ENCODE assay signal across 41 cellular contexts in the genomic region with DNA sequence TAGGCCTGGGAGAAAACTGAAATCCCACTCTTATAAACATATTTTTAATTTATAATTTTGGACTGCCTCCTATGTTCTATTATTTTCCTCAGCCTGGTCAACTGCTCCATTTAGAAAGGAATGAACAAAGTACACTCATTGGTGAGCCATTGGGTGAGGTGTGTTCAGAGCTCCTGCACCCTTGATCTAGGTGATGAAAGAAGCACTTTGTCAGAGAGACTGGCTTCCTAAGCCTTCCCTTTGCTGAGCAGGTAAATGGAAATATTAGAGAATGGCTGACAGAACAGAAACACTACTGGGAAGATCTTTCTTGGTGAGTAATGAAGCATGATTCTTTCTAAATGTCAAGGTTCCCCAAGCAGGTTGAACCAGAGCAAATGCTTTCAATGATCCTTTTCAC. TPM values are rescaled to one million over a fixed set of nuclear protein-coding genes. Genes with fewer than 3 reads are reported as not detected.
"Had no signal": no experiment of that assay in that cellular context is flagged by ENCODE, and none has a peak within 500 bp of the region (broad histone marks: within the 10 kb centered on the region; RNA-seq: fewer than 3 reads in every experiment).

No MANE protein-coding gene starts in this region.

- H3K4me3 Mint-ChIP-seq: activated CD4-positive, alpha-beta memory T cell treated with anti-CD3 and anti-CD28 coated beads, Interleukin-2, amount 10 ng/mL, durations not matched to agents 7 days and 5 days; activated CD4-positive, alpha-beta T cell treated with anti-CD3 and anti-CD28 coated beads for 36 hours; activated CD4-positive, alpha-beta T cell treated with anti-CD3 and anti-CD28 coated beads, Interleukin-2, amount 10 ng/mL, durations not matched to agents 7 days and 5 days; activated CD8-positive, alpha-beta memory T cell treated with anti-CD3 and anti-CD28 coated beads, Interleukin-2, amount 10 ng/mL, durations not matched to agents 7 days and 5 days; activated CD8-positive, alpha-beta T cell treated with anti-CD3 and anti-CD28 coated beads, Interleukin-2, amount 10 ng/mL, durations not matched to agents 7 days and 5 days; activated naive CD4-positive, alpha-beta T cell treated with anti-CD3 and anti-CD28 coated beads for 36 hours; activated naive CD8-positive, alpha-beta T cell treated with anti-CD3 and anti-CD28 coated beads for 36 hours; activated T-cell treated with anti-CD3 and anti-CD28 coated beads, Interleukin-2, amount 50 U/mL, for 4 hours; activated T-cell treated with anti-CD3 and anti-CD28 coated beads, Interleukin-2, amount 50 U/mL, for 72 hours; activated T-helper 1 cell treated with anti-CD3 and anti-CD28 coated beads, Interleukin-12 subunit alpha, Interleukin-12 subunit beta, Interleukin-2, Interleukin-4 antibody, amounts not matched to agents 30 ng/mL and 10 ng/mL and 1 ng/mL, durations not matched to agents 14 hours and 24 hours and 36 hours; activated T-helper 17 cell treated with anti-CD3 and anti-CD28 coated beads, Interleukin-2, amount 50 U/mL, for 72 hours; central memory CD8-positive, alpha-beta T cell; T-helper 1 cell treated with Interleukin-12 subunit alpha and Interleukin-12 subunit beta and Interleukin-4 antibody, amounts not matched to agents 30 μg/mL and 1 μg/mL, for 36 hours; T-helper 2 cell treated with Interferon-gamma antibody and Interleukin-4, amounts not matched to agents 5 μg/mL and 100 μg/mL, for 36 hours; WTC11 had no signal

- H3K27ac ChIP-seq: body of pancreas, brain microvascular endothelial cell, breast epithelium, cardiac muscle cell, WERI-Rb-1 had no signal

- H3K27ac Mint-ChIP-seq: activated CD4-positive, alpha-beta memory T cell treated with anti-CD3 and anti-CD28 coated beads, Interleukin-2, amount 10 ng/mL, durations not matched to agents 7 days and 5 days; activated CD4-positive, alpha-beta T cell treated with anti-CD3 and anti-CD28 coated beads for 36 hours; activated CD4-positive, alpha-beta T cell treated with anti-CD3 and anti-CD28 coated beads, Interleukin-2, amount 10 ng/mL, durations not matched to agents 7 days and 5 days; activated CD8-positive, alpha-beta memory T cell treated with anti-CD3 and anti-CD28 coated beads, Interleukin-2, amount 10 ng/mL, durations not matched to agents 7 days and 5 days; activated CD8-positive, alpha-beta T cell treated with anti-CD3 and anti-CD28 coated beads, Interleukin-2, amount 10 ng/mL, durations not matched to agents 7 days and 5 days; activated naive CD4-positive, alpha-beta T cell treated with anti-CD3 and anti-CD28 coated beads for 36 hours; activated naive CD4-positive, alpha-beta T cell treated with anti-CD3 and anti-CD28 coated beads, Interleukin-2, amount 50 U/mL, for 72 hours; activated naive CD8-positive, alpha-beta T cell treated with anti-CD3 and anti-CD28 coated beads for 36 hours; activated T-cell treated with anti-CD3 and anti-CD28 coated beads, Interleukin-2, amount 50 U/mL, for 72 hours; activated T-helper 1 cell treated with anti-CD3 and anti-CD28 coated beads, Interleukin-12 subunit alpha, Interleukin-12 subunit beta, Interleukin-2, Interleukin-4 antibody, amounts not matched to agents 30 ng/mL and 10 ng/mL and 1 ng/mL, durations not matched to agents 14 hours and 24 hours and 36 hours; activated T-helper 17 cell treated with anti-CD3 and anti-CD28 coated beads, Interleukin-2, amount 50 U/mL, for 72 hours; T-helper 1 cell treated with Interleukin-12 subunit alpha and Interleukin-12 subunit beta and Interleukin-4 antibody, amounts not matched to agents 30 μg/mL and 1 μg/mL, for 36 hours; T-helper 2 cell treated with Interferon-gamma antibody and Interleukin-4, amounts not matched to agents 5 μg/mL and 100 μg/mL, for 36 hours; WTC11 had no signal

- H3K4me3 ChIP-seq: adrenal gland, body of pancreas, breast epithelium, cardiac muscle cell had no signal

- H3K4me1 Mint-ChIP-seq: activated CD4-positive, alpha-beta memory T cell treated with anti-CD3 and anti-CD28 coated beads, Interleukin-2, amount 10 ng/mL, durations not matched to agents 7 days and 5 days; activated CD4-positive, alpha-beta T cell treated with anti-CD3 and anti-CD28 coated beads for 36 hours; activated CD4-positive, alpha-beta T cell treated with anti-CD3 and anti-CD28 coated beads, Interleukin-2, amount 10 ng/mL, durations not matched to agents 7 days and 5 days; activated CD8-positive, alpha-beta memory T cell treated with anti-CD3 and anti-CD28 coated beads, Interleukin-2, amount 10 ng/mL, durations not matched to agents 7 days and 5 days; activated naive CD8-positive, alpha-beta T cell treated with anti-CD3 and anti-CD28 coated beads for 36 hours; activated T-helper 17 cell treated with anti-CD3 and anti-CD28 coated beads, Interleukin-2, amount 50 U/mL, for 72 hours; central memory CD8-positive, alpha-beta T cell; WTC11 had no signal

- H3K27me3 ChIP-seq: adrenal gland, body of pancreas, brain microvascular endothelial cell, breast epithelium, cardiac muscle cell had no signal

- DNase-seq: activated CD4-positive, alpha-beta memory T cell treated with anti-CD3 and anti-CD28 coated beads, Interleukin-2, amount 10 ng/mL, durations not matched to agents 7 days and 5 days; activated CD4-positive, alpha-beta T cell treated with anti-CD3 and anti-CD28 coated beads for 1 hour; activated CD4-positive, alpha-beta T cell treated with anti-CD3 and anti-CD28 coated beads for 36 hours; activated CD4-positive, alpha-beta T cell treated with anti-CD3 and anti-CD28 coated beads for 48 hours; activated CD4-positive, alpha-beta T cell treated with anti-CD3 and anti-CD28 coated beads, Interleukin-2, amount 10 ng/mL, durations not matched to agents 7 days and 5 days; activated CD4-positive, alpha-beta T cell treated with anti-CD3 and anti-CD28 coated beads, Interleukin-2, amount 50 U/mL, for 48 hours; activated CD4-positive, CD25-positive, alpha-beta regulatory T cell; activated CD8-positive, alpha-beta memory T cell treated with anti-CD3 and anti-CD28 coated beads for 24 hours; activated CD8-positive, alpha-beta memory T cell treated with anti-CD3 and anti-CD28 coated beads, Interleukin-2, amount 10 ng/mL, durations not matched to agents 7 days and 5 days; activated CD8-positive, alpha-beta T cell treated with anti-CD3 and anti-CD28 coated beads, Interleukin-2, amount 10 ng/mL, durations not matched to agents 7 days and 5 days; activated effector memory CD4-positive, alpha-beta T cell treated with anti-CD3 and anti-CD28 coated beads, Interleukin-2, amount 50 U/mL, for 16 hours; activated gamma-delta T cell treated with Interleukin-2 at 50 U/mL for 16 hours; activated naive CD4-positive, alpha-beta T cell; activated naive CD4-positive, alpha-beta T cell treated with anti-CD3 and anti-CD28 coated beads for 36 hours; activated naive CD4-positive, alpha-beta T cell treated with anti-CD3 and anti-CD28 coated beads, Interleukin-2, amount 50 U/mL, for 16 hours; activated naive CD8-positive, alpha-beta T cell treated with anti-CD3 and anti-CD28 coated beads for 36 hours; activated T-cell treated with anti-CD3 and anti-CD28 coated beads for 4 hours; activated T-cell treated with anti-CD3 and anti-CD28 coated beads, Interleukin-2, amount 50 U/mL, for 1 hour; activated T-cell treated with anti-CD3 and anti-CD28 coated beads, Interleukin-2, amount 50 U/mL, for 4 hours; activated T-cell treated with anti-CD3 and anti-CD28 coated beads, Interleukin-2, amount 50 U/mL, for 72 hours; adrenal gland; amniotic stem cell; aorta; body of pancreas; brain microvascular endothelial cell; caudate nucleus; cerebellar nuclear complex; T-helper 1 cell; T-helper 2 cell; T-helper 9 cell; WERI-Rb-1 had no signal

- H3K36me3 Mint-ChIP-seq: activated CD8-positive, alpha-beta memory T cell treated with anti-CD3 and anti-CD28 coated beads, Interleukin-2, amount 10 ng/mL, durations not matched to agents 7 days and 5 days; activated naive CD4-positive, alpha-beta T cell treated with anti-CD3 and anti-CD28 coated beads, Interleukin-2, amount 50 U/mL, for 72 hours; activated naive CD8-positive, alpha-beta T cell treated with anti-CD3 and anti-CD28 coated beads for 36 hours; WTC11 had no signal

- H3K27me3 Mint-ChIP-seq: activated CD4-positive, alpha-beta memory T cell treated with anti-CD3 and anti-CD28 coated beads, Interleukin-2, amount 10 ng/mL, durations not matched to agents 7 days and 5 days; activated CD4-positive, alpha-beta T cell treated with anti-CD3 and anti-CD28 coated beads for 36 hours; activated CD4-positive, alpha-beta T cell treated with anti-CD3 and anti-CD28 coated beads, Interleukin-2, amount 10 ng/mL, durations not matched to agents 7 days and 5 days; activated CD8-positive, alpha-beta memory T cell treated with anti-CD3 and anti-CD28 coated beads, Interleukin-2, amount 10 ng/mL, durations not matched to agents 7 days and 5 days; activated naive CD8-positive, alpha-beta T cell treated with anti-CD3 and anti-CD28 coated beads for 36 hours; activated T-helper 17 cell treated with anti-CD3 and anti-CD28 coated beads, Interleukin-2, amount 50 U/mL, for 72 hours; central memory CD8-positive, alpha-beta T cell had no signal

- H3K36me3 ChIP-seq: adrenal gland, brain microvascular endothelial cell, breast epithelium, cardiac muscle cell, WERI-Rb-1 had no signal

- H3K4me1 ChIP-seq: breast epithelium had no signal

- H3K9me3 Mint-ChIP-seq: activated CD4-positive, alpha-beta memory T cell treated with anti-CD3 and anti-CD28 coated beads, Interleukin-2, amount 10 ng/mL, durations not matched to agents 7 days and 5 days; activated naive CD4-positive, alpha-beta T cell treated with anti-CD3 and anti-CD28 coated beads for 36 hours; activated naive CD8-positive, alpha-beta T cell treated with anti-CD3 and anti-CD28 coated beads for 36 hours; activated T-cell treated with anti-CD3 and anti-CD28 coated beads, Interleukin-2, amount 50 U/mL, for 4 hours; activated T-cell treated with anti-CD3 and anti-CD28 coated beads, Interleukin-2, amount 50 U/mL, for 72 hours; activated T-helper 1 cell treated with anti-CD3 and anti-CD28 coated beads, Interleukin-12 subunit alpha, Interleukin-12 subunit beta, Interleukin-2, Interleukin-4 antibody, amounts not matched to agents 30 ng/mL and 10 ng/mL and 1 ng/mL, durations not matched to agents 14 hours and 24 hours and 36 hours; activated T-helper 17 cell treated with anti-CD3 and anti-CD28 coated beads, Interleukin-2, amount 50 U/mL, for 72 hours; T-helper 1 cell treated with Interleukin-12 subunit alpha and Interleukin-12 subunit beta and Interleukin-4 antibody, amounts not matched to agents 30 μg/mL and 1 μg/mL, for 36 hours; T-helper 2 cell treated with Interferon-gamma antibody and Interleukin-4, amounts not matched to agents 5 μg/mL and 100 μg/mL, for 36 hours; WTC11 had no signal

- H3K9me3 ChIP-seq: adrenal gland, body of pancreas, breast epithelium had no signal

- ATAC-seq: activated CD4-positive, alpha-beta T cell treated with anti-CD3 and anti-CD28 coated beads for 36 hours; activated CD4-positive, CD25-positive, alpha-beta regulatory T cell treated with anti-CD3 and anti-CD28 coated beads, Interleukin-2, amount 50 U/mL, for 24 hours; activated CD8-positive, alpha-beta memory T cell treated with anti-CD3 and anti-CD28 coated beads, Interleukin-2, amount 10 ng/mL, durations not matched to agents 7 days and 5 days; activated CD8-positive, alpha-beta T cell treated with anti-CD3 and anti-CD28 coated beads, Interleukin-2, amount 10 ng/mL, durations not matched to agents 7 days and 5 days; activated naive CD4-positive, alpha-beta T cell treated with anti-CD3 and anti-CD28 coated beads, Interleukin-2, amount 50 U/mL, for 72 hours; activated T-cell treated with anti-CD3 and anti-CD28 coated beads, Interleukin-2, amount 50 U/mL, for 4 hours; activated T-cell treated with anti-CD3 and anti-CD28 coated beads, Interleukin-2, amount 50 U/mL, for 72 hours; activated T-helper 17 cell treated with anti-CD3 and anti-CD28 coated beads, Interleukin-2, amount 50 U/mL, for 72 hours; body of pancreas; WTC11 had no signal

RNA-seq across cellular contexts. Expression of gene ARHGAP24, which starts 19.0 kb away (rescaled TPM):
- total RNA-seq: activated CD4-positive, alpha-beta memory T cell treated with anti-CD3 and anti-CD28 coated beads, Interleukin-2, amount 10 ng/mL, durations not matched to agents 7 days and 5 days; activated CD4-positive, alpha-beta T cell treated with anti-CD3 and anti-CD28 coated beads for 36 hours; activated CD4-positive, alpha-beta T cell treated with anti-CD3 and anti-CD28 coated beads, Interleukin-2, amount 10 ng/mL, durations not matched to agents 7 days and 5 days; activated CD8-positive, alpha-beta memory T cell treated with anti-CD3 and anti-CD28 coated beads, Interleukin-2, amount 10 ng/mL, durations not matched to agents 7 days and 5 days; activated CD8-positive, alpha-beta T cell treated with anti-CD3 and anti-CD28 coated beads, Interleukin-2, amount 10 ng/mL, durations not matched to agents 7 days and 5 days; activated naive CD4-positive, alpha-beta T cell treated with anti-CD3 and anti-CD28 coated beads for 36 hours; activated naive CD4-positive, alpha-beta T cell treated with anti-CD3 and anti-CD28 coated beads, Interleukin-2, amount 50 U/mL, for 72 hours; activated T-cell treated with anti-CD3 and anti-CD28 coated beads, Interleukin-2, amount 50 U/mL, for 72 hours; activated T-helper 1 cell treated with anti-CD3 and anti-CD28 coated beads, Interleukin-12 subunit alpha, Interleukin-12 subunit beta, Interleukin-2, Interleukin-4 antibody, amounts not matched to agents 30 ng/mL and 10 ng/mL and 1 ng/mL, durations not matched to agents 14 hours and 24 hours and 36 hours had no signal
